In genomic region chr9:37486616-37487544, GRCh38 we compare ENCODE assay signal across 8 cellular contexts. TPM values are rescaled to one million over a fixed set of nuclear protein-coding genes. Genes with fewer than 3 reads are reported as not detected.
DNase-seq lines count a peak whose midpoint lies in the region; ATAC-seq and TF ChIP-seq lines count a peak whose summit lies in the region.

No MANE protein-coding gene starts in this region.

- H3K36me3 Mint-ChIP-seq in activated T-helper 1 cell treated with anti-CD3 and anti-CD28 coated beads, Interleukin-12 subunit alpha, Interleukin-12 subunit beta, Interleukin-2, Interleukin-4 antibody, amounts not matched to agents 30 ng/mL and 10 ng/mL and 1 ng/mL, durations not matched to agents 14 hours and 24 hours and 36 hours (ENCODE audit: low read depth) = peaks cover 26% of the 10 kb centered on the region

- H3K36me3 ChIP-seq in H7 (replicated peaks; ENCODE audit: control insufficient read depth, insufficient read depth, low read length) = peaks cover 8% of the 10 kb centered on the region

- intact Hi-C loops in activated T-helper 1 cell treated with anti-CD3 and anti-CD28 coated beads, Interleukin-12 subunit alpha, Interleukin-12 subunit beta, Interleukin-2, Interleukin-4 antibody, amounts not matched to agents 30 ng/mL and 10 ng/mL and 1 ng/mL, durations not matched to agents 14 hours and 24 hours and 36 hours (cut with micrococcal nuclease) = loop anchor here (1.0 to 10.0 kb wide), 4 partner anchors 72 to 315 kb away; partner anchors contain the start of genes DCAF10, EXOSC3 and TOMM5

- DNase-seq in AG04450 (ENCODE audit: low read depth, low spot score) = peak; percentile 91
- no peak for DNase-seq in H7
- DNase-seq in activated T-helper 1 cell treated with anti-CD3 and anti-CD28 coated beads, Interleukin-12 subunit alpha, Interleukin-12 subunit beta, Interleukin-2, Interleukin-4 antibody, amounts not matched to agents 30 ng/mL and 10 ng/mL and 1 ng/mL, durations not matched to agents 14 hours and 24 hours and 36 hours (ENCODE audit: low spot score) = no peak
- DNase-seq in foreskin fibroblast = peak; percentile 94 to 96
- no peak for DNase-seq in omental fat pad (ENCODE audit: low spot score)
- DNase-seq in stimulated activated CD4-positive, alpha-beta T cell treated with anti-CD3 and anti-CD28 coated beads, Interleukin-2, amount 100 ng/mL, for 48 hours = no peak
- no peak for DNase-seq in ACHN

- H3K4me3 Mint-ChIP-seq in activated T-helper 1 cell treated with anti-CD3 and anti-CD28 coated beads, Interleukin-12 subunit alpha, Interleukin-12 subunit beta, Interleukin-2, Interleukin-4 antibody, amounts not matched to agents 30 ng/mL and 10 ng/mL and 1 ng/mL, durations not matched to agents 14 hours and 24 hours and 36 hours = peak overlapping the region; percentile 96

- no peaks in the 10 kb centered on the region; the same call in 1 of the 2 replicates for H3K9me3 ChIP-seq in AG04450 (ENCODE audit: control insufficient read depth, insufficient read depth, low read length)

- POLR2A ChIA-PET in AG04450 (lab: Yijun Ruan, JAX) = interaction anchor here (1.0 to 1.8 kb wide), 5 partner anchors 8 to 105 kb away, joined by 3 to 11 read pairs (median 3); partner anchors contain the start of genes GRHPR, TOMM5 and ZBTB5

- CTCF ChIA-PET in AG04450 (lab: Charles Lee) = no interaction called here

- H3K4me3 ChIP-seq in AG04450 (ENCODE audit: low read depth, low read length) (peak overlapping the region; percentile 95), H7 (ENCODE audit: insufficient read depth, low read depth, low read length) (peak overlapping the region; percentile 98), foreskin fibroblast (ENCODE audit: low read depth in 1 of 2, low read length in 2 of 2) (peak overlapping the region; percentile 73 to 89)

- peak overlapping the region; percentile 92 for H3K27ac Mint-ChIP-seq in activated T-helper 1 cell treated with anti-CD3 and anti-CD28 coated beads, Interleukin-12 subunit alpha, Interleukin-12 subunit beta, Interleukin-2, Interleukin-4 antibody, amounts not matched to agents 30 ng/mL and 10 ng/mL and 1 ng/mL, durations not matched to agents 14 hours and 24 hours and 36 hours

- H3K9me3 Mint-ChIP-seq in activated T-helper 1 cell treated with anti-CD3 and anti-CD28 coated beads, Interleukin-12 subunit alpha, Interleukin-12 subunit beta, Interleukin-2, Interleukin-4 antibody, amounts not matched to agents 30 ng/mL and 10 ng/mL and 1 ng/mL, durations not matched to agents 14 hours and 24 hours and 36 hours = no peaks in the 10 kb centered on the region

- H3K4me1 Mint-ChIP-seq in activated T-helper 1 cell treated with anti-CD3 and anti-CD28 coated beads, Interleukin-12 subunit alpha, Interleukin-12 subunit beta, Interleukin-2, Interleukin-4 antibody, amounts not matched to agents 30 ng/mL and 10 ng/mL and 1 ng/mL, durations not matched to agents 14 hours and 24 hours and 36 hours (ENCODE audit: low read depth) = peaks cover 37% of the 10 kb centered on the region

- peak overlapping the region; percentile 97 for H3K27ac ChIP-seq in AG04450 (ENCODE audit: low read depth, low read length)

- TF ChIP-seq CTCF in AG04450 (IDR thresholded peaks at IDR 0.05; ENCODE audit: low read depth, low read length) (no peak), foreskin fibroblast (IDR thresholded peaks at IDR 0.05; ENCODE audit: low read depth, low read length) (no peak), omental fat pad (IDR thresholded peaks at IDR 0.05) (no peak)

- in situ Hi-C loops in ACHN (cut with HindIII; ENCODE audit: low pct_ligation_motif_present, low pct_unique_long_range_greater_than_20kb, low sequenced_read_pairs) = no loop called here

- ATAC-seq in omental fat pad (ENCODE audit: low FRiP score) = peak; percentile 79
- no peak for ATAC-seq in GM18867 (IDR thresholded peaks at IDR 0.05; ENCODE audit: unreplicated experiment)

- H3K27me3 ChIP-seq in AG04450 (ENCODE audit: control insufficient read depth, insufficient read depth, low read length) = no peaks in the 10 kb centered on the region
- H3K27me3 ChIP-seq in H7 (ENCODE audit: control insufficient read depth, insufficient read depth, low read length) = no peaks in the 10 kb centered on the region

- H3K27me3 Mint-ChIP-seq in activated T-helper 1 cell treated with anti-CD3 and anti-CD28 coated beads, Interleukin-12 subunit alpha, Interleukin-12 subunit beta, Interleukin-2, Interleukin-4 antibody, amounts not matched to agents 30 ng/mL and 10 ng/mL and 1 ng/mL, durations not matched to agents 14 hours and 24 hours and 36 hours (ENCODE audit: insufficient read depth) = peaks cover under 1% of the 10 kb centered on the region

RNA-seq across cellular contexts. Expression of gene POLR1E, which starts 1.1 kb away (rescaled TPM):
- 42.2 and 44.5 TPM in 2 replicates for polyA plus RNA-seq in AG04450 (2011; rRNA removed)
- 29.3 and 34.1 TPM in 2 replicates for polyA minus RNA-seq in AG04450 (2011; rRNA and poly(A)+ RNA removed)
- total RNA-seq in H7 (2014; rRNA removed; shearing (Covaris generic)) = 33.5 and 41.3 TPM in 2 replicates
- 59.8 and 61.0 TPM in 2 replicates for total RNA-seq in activated T-helper 1 cell treated with anti-CD3 and anti-CD28 coated beads, Interleukin-12 subunit alpha, Interleukin-12 subunit beta, Interleukin-2, Interleukin-4 antibody, amounts not matched to agents 30 ng/mL and 10 ng/mL and 1 ng/mL, durations not matched to agents 14 hours and 24 hours and 36 hours
- 10 to 100 TPM; 23.6 to 59.1 (median 41.6) TPM for total RNA-seq in omental fat pad

RNA-seq across cellular contexts. Expression of gene ZBTB5, which starts 21.6 kb away (rescaled TPM):
- 9.5 and 10.9 TPM in 2 replicates for polyA plus RNA-seq in AG04450 (2011; rRNA removed)
- polyA minus RNA-seq in AG04450 (2011; rRNA and poly(A)+ RNA removed) = 19.3 and 19.6 TPM in 2 replicates
- total RNA-seq in H7 (2014; rRNA removed; shearing (Covaris generic)) = 15.6 and 18.3 TPM in 2 replicates
- total RNA-seq in activated T-helper 1 cell treated with anti-CD3 and anti-CD28 coated beads, Interleukin-12 subunit alpha, Interleukin-12 subunit beta, Interleukin-2, Interleukin-4 antibody, amounts not matched to agents 30 ng/mL and 10 ng/mL and 1 ng/mL, durations not matched to agents 14 hours and 24 hours and 36 hours = 9.6 and 11.2 TPM in 2 replicates
- 1 to 10 TPM; 7.4 to 8.7 (median 7.8) TPM for total RNA-seq in omental fat pad

Comparison
In these comparisons a context has a peak if more than half of its experiments do, and no peak if none do; other contexts are left out.
1. DNase-seq: peak in AG04450 (single experiment) and foreskin fibroblast (2 of 2); none in H7 (single experiment), activated T-helper 1 cell treated with anti-CD3 and anti-CD28 coated beads, Interleukin-12 subunit alpha, Interleukin-12 subunit beta, Interleukin-2, Interleukin-4 antibody, amounts not matched to agents 30 ng/mL and 10 ng/mL and 1 ng/mL, durations not matched to agents 14 hours and 24 hours and 36 hours (single experiment), omental fat pad (single experiment), stimulated activated CD4-positive, alpha-beta T cell treated with anti-CD3 and anti-CD28 coated beads, Interleukin-2, amount 100 ng/mL, for 48 hours (0 of 2) and ACHN (single experiment).
2. Peak in every context shown above with its lines, with median percentiles within 50 percentile points of each other: H3K4me3 ChIP-seq.